9 cellular contexts compared by ENCODE assay signal in the genomic region with DNA sequence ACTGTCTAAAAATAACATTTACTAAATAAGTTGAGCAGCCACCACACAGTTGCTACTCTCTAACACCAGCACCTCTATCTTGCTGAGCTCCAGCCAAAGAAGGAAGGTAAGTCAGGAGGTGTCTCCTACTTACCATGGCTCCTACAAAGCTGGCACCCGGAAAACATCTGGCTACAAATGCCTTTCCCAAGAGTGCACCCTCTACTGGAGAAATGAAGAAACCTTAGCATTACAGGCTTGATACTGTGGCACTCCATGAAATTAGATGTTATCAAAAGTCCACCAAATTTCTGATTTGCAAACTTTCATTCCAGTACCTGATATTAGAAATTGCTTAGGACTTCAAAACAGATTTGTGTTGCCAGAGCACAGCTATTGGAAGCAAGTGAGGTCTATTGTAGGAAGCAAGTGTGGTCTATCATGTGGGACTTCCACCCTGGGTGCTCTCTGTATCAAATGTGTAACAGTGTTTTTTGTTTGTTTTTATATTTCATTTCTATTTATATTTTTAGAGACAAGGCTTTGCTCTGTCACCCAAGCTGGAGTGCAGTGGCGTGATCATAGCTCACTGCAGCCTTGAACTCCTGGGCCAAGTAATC. TPM values are rescaled to one million over a fixed set of nuclear protein-coding genes. Genes with fewer than 3 reads are reported as not detected.
A peak's percentile ranks its signal among the peaks of the same experiment; 100 is the strongest.
DNase-seq lines count a peak whose midpoint lies in the region; ATAC-seq and TF ChIP-seq lines count a peak whose summit lies in the region.
"Had no signal": no experiment of that assay in that cellular context is flagged by ENCODE, and none has a peak within 500 bp of the region (broad histone marks: within the 10 kb centered on the region; RNA-seq: fewer than 3 reads in every experiment).

No MANE protein-coding gene starts in this region.

- CTCF ChIA-PET in CD4-positive, alpha-beta T cell (lab: Charles Lee), result interaction anchor here (1.5 kb wide), 2 partner anchors 13 to 26 kb away, joined by 3 to 5 read pairs; partner anchors contain the start of gene RFK
- CTCF ChIA-PET in WTC11 (lab: Charles Lee), result interaction anchor here (0.6 to 1.9 kb wide), 9 partner anchors 8 to 287 kb away, joined by 3 to 13 read pairs (median 4); partner anchors contain the start of gene RFK

- peaks cover 0 to 6% (median 0%) of the 10 kb centered on the region in 4 donors for H3K4me1 ChIP-seq in right lobe of liver

- H3K36me3 Mint-ChIP-seq in CD4-positive, alpha-beta T cell (ENCODE audit: low read depth), result no peaks in the 10 kb centered on the region
- no peaks in the 10 kb centered on the region for H3K36me3 Mint-ChIP-seq in WTC11
- H3K36me3 Mint-ChIP-seq: naive B cell had no signal

- H3K4me3 ChIP-seq in right lobe of liver, result no peak overlapping the region

- WGBS in right lobe of liver (ENCODE audit: insufficient coverage, low coverage, low lambda C conversion rate, missing lambda C conversion rate), result 50% methylated on average over 2 of the region's 2 CpGs

- H3K27ac ChIP-seq in CD4-positive, alpha-beta T cell (ENCODE audit: low read depth, low read length), result no peak overlapping the region
- no peak overlapping the region for H3K27ac ChIP-seq in right lobe of liver

- POLR2A ChIA-PET in CD4-positive, alpha-beta T cell (lab: Charles Lee), result no interaction called here
- POLR2A ChIA-PET in WTC11 (lab: Charles Lee), result no interaction called here

- H3K27me3 Mint-ChIP-seq in CD4-positive, alpha-beta T cell, result no peaks in the 10 kb centered on the region
- H3K27me3 Mint-ChIP-seq in WTC11 (ENCODE audit: low read depth), result peaks cover 7% of the 10 kb centered on the region; the same call in 1 of the 2 replicates
- H3K27me3 Mint-ChIP-seq: naive B cell had no signal

- H3K27ac Mint-ChIP-seq in CD4-positive, alpha-beta T cell, result no peak overlapping the region
- no peak overlapping the region for H3K27ac Mint-ChIP-seq in WTC11

- H3K4me1 Mint-ChIP-seq in CD4-positive, alpha-beta T cell (ENCODE audit: low read depth), result peaks cover 11% of the 10 kb centered on the region
- H3K4me1 Mint-ChIP-seq in WTC11, result peaks cover 34% of the 10 kb centered on the region
- H3K4me1 Mint-ChIP-seq: naive B cell had no signal

- peak; percentile 59 for TF ChIP-seq CTCF in CD4-positive, alpha-beta T cell (IDR thresholded peaks at IDR 0.05)
- peak; percentile 41; the same call in 1 of the 2 replicates for TF ChIP-seq CTCF in WTC11 (IDR thresholded peaks at IDR 0.05)
- peak; percentile 41 to 77 (median 72) for TF ChIP-seq CTCF in right lobe of liver (IDR thresholded peaks at IDR 0.05)

- no peak for DNase-seq in CD4-positive, alpha-beta T cell
- DNase-seq in HCEC 1CT (peak; percentile 32), WTC11 (ENCODE audit: low spot score) (no peak), right lobe of liver (no peak), NCI-H1694 (lab: John Stamatoyannopoulos, UW) (no peak)
- DNase-seq in activated naive CD4-positive, alpha-beta T cell treated with Interleukin-2 at 50 U/mL for 16 hours, result no peak
- DNase-seq: naive B cell had no signal

- TF ChIP-seq POLR2A in right lobe of liver (IDR thresholded peaks at IDR 0.05), result no peak

- no peak for ATAC-seq in CD4-positive, alpha-beta T cell (ENCODE audit: poor library complexity)
- ATAC-seq in WTC11 (peak; percentile 67), right lobe of liver (peak; percentile 81 to 92 (median 83)), HG03460 (IDR thresholded peaks at IDR 0.05; ENCODE audit: unreplicated experiment) (no peak), HG02938 (IDR thresholded peaks at IDR 0.05; ENCODE audit: unreplicated experiment) (no peak)

- no peaks in the 10 kb centered on the region for H3K36me3 ChIP-seq in right lobe of liver

- H3K9me3 ChIP-seq in CD4-positive, alpha-beta T cell (ENCODE audit: control insufficient read depth, low read length), result no peaks in the 10 kb centered on the region
- no peaks in the 10 kb centered on the region for H3K9me3 ChIP-seq in right lobe of liver

- no peaks in the 10 kb centered on the region for H3K27me3 ChIP-seq in CD4-positive, alpha-beta T cell (ENCODE audit: control insufficient read depth, insufficient read depth, low read length)
- H3K27me3 ChIP-seq in right lobe of liver, result no peaks in the 10 kb centered on the region

- intact Hi-C loops in CD4-positive, alpha-beta T cell (cut with DNase I, micrococcal nuclease), result no loop called here
- intact Hi-C loops in right lobe of liver (cut with DNase I), result no loop called here

- H3K9me3 Mint-ChIP-seq in CD4-positive, alpha-beta T cell, result no peaks in the 10 kb centered on the region
- peaks cover 12% of the 10 kb centered on the region for H3K9me3 Mint-ChIP-seq in WTC11

- H3K4me3 Mint-ChIP-seq in CD4-positive, alpha-beta T cell, result no peak overlapping the region
- H3K4me3 Mint-ChIP-seq in WTC11, result no peak overlapping the region
- H3K4me3 Mint-ChIP-seq: naive B cell had no signal

TF ChIP-seq in WTC11, 78 proteins besides CTCF, POLR2A, EP300 and RAD21 (continues in another document):
- TF ChIP-seq NR2C2 (CRISPR knock-in tag; IDR thresholded peaks at IDR 0.05) (no peak), NFYB (CRISPR knock-in tag; conservative IDR thresholded peaks at IDR 0.05; ENCODE audit: low read depth) (no peak), NFATC4 (CRISPR knock-in tag; IDR thresholded peaks at IDR 0.05) (no peak), ZNF121 (CRISPR knock-in tag; IDR thresholded peaks at IDR 0.05) (no peak), HMGA2 (CRISPR knock-in tag; IDR thresholded peaks at IDR 0.05) (no peak), GABPB1 (CRISPR knock-in tag; IDR thresholded peaks at IDR 0.05) (no peak), ZSCAN18 (CRISPR knock-in tag; IDR thresholded peaks at IDR 0.05) (no peak), ATF1 (CRISPR knock-in tag; IDR thresholded peaks at IDR 0.05) (no peak), ZBTB21 (CRISPR knock-in tag; IDR thresholded peaks at IDR 0.05; ENCODE audit: borderline replicate concordance) (no peak), TCF7 (CRISPR knock-in tag; IDR thresholded peaks at IDR 0.05; ENCODE audit: low read depth) (no peak), JAZF1 (CRISPR knock-in tag; IDR thresholded peaks at IDR 0.05) (no peak)
- TF ChIP-seq, protein P1, sequence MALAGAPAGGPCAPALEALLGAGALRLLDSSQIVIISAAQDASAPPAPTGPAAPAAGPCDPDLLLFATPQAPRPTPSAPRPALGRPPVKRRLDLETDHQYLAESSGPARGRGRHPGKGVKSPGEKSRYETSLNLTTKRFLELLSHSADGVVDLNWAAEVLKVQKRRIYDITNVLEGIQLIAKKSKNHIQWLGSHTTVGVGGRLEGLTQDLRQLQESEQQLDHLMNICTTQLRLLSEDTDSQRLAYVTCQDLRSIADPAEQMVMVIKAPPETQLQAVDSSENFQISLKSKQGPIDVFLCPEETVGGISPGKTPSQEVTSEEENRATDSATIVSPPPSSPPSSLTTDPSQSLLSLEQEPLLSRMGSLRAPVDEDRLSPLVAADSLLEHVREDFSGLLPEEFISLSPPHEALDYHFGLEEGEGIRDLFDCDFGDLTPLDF (CRISPR knock-in tag; IDR thresholded peaks at IDR 0.05), result no peak
- TF ChIP-seq, protein P2, sequence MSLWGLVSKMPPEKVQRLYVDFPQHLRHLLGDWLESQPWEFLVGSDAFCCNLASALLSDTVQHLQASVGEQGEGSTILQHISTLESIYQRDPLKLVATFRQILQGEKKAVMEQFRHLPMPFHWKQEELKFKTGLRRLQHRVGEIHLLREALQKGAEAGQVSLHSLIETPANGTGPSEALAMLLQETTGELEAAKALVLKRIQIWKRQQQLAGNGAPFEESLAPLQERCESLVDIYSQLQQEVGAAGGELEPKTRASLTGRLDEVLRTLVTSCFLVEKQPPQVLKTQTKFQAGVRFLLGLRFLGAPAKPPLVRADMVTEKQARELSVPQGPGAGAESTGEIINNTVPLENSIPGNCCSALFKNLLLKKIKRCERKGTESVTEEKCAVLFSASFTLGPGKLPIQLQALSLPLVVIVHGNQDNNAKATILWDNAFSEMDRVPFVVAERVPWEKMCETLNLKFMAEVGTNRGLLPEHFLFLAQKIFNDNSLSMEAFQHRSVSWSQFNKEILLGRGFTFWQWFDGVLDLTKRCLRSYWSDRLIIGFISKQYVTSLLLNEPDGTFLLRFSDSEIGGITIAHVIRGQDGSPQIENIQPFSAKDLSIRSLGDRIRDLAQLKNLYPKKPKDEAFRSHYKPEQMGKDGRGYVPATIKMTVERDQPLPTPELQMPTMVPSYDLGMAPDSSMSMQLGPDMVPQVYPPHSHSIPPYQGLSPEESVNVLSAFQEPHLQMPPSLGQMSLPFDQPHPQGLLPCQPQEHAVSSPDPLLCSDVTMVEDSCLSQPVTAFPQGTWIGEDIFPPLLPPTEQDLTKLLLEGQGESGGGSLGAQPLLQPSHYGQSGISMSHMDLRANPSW (CRISPR knock-in tag; conservative IDR thresholded peaks at IDR 0.05; ENCODE audit: low read depth), result no peak
- TF ChIP-seq, protein P3, sequence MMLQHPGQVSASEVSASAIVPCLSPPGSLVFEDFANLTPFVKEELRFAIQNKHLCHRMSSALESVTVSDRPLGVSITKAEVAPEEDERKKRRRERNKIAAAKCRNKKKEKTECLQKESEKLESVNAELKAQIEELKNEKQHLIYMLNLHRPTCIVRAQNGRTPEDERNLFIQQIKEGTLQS (CRISPR knock-in tag; conservative IDR thresholded peaks at IDR 0.05), result no peak

RNA-seq across cellular contexts. Expression of gene RFK, which starts 25.7 kb away (rescaled TPM):
- total RNA-seq in CD4-positive, alpha-beta T cell, result 1 to 10 TPM; 7.4 to 8.4 TPM
- total RNA-seq in WTC11 (2021) (10.6 to 14.9 TPM (median 13.2 TPM) in 3 replicates), right lobe of liver (10 to 100 TPM; 11.1 to 25.2 (median 19.7) TPM)

RNA-seq across cellular contexts. Expression of gene GCNT1, which starts 39.1 kb away (rescaled TPM):
- under 1 TPM; 0.36 to 0.53 TPM for total RNA-seq in CD4-positive, alpha-beta T cell
- total RNA-seq in WTC11 (2021) (15.6 to 17.2 TPM (median 16.1 TPM) in 3 replicates), right lobe of liver (1 to 10 TPM; 1.1 to 3.6 (median 2.7) TPM)

Comparison
In these comparisons a context has a peak if more than half of its experiments do, and no peak if none do; other contexts are left out.
1. ATAC-seq: peak in WTC11 (single experiment) and right lobe of liver (4 of 4); none in CD4-positive, alpha-beta T cell (single experiment), HG03460 (single experiment) and HG02938 (single experiment).
2. Peak in every context shown above with its lines, with median percentiles within 50 percentile points of each other: CTCF ChIP-seq.